Comparison of ENCODE assay signal across 16 cellular contexts in the genomic region with DNA sequence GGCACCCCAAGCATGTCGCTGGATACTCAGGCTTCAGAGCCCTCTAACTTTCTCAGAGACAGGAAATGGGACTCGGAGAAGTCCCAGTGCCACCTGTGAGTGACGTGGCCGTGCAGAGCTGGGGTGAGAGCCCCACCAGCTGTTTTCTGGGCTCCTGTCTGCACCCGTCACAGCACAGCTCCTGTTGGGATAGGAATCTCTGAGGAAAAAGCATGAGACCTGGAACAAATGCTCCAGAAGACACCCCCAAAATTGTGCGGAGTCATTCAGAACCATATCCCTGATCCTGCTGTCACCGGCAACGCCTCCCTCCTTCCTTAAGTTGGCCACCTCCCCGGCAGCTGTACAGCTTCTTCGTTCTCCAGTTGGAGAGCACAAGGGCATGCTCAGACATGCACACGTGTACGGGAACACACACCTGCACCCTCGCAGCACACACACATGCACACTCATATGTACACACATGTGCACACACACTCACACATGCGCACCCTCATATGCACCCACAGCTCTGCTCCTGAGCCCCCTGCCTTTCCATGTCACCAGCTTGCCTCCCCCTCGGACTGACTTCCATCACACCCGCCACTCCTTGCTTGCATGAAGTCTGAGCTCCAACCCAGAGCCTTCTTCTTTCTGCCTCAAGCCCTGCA.
DNase-seq lines count a peak whose midpoint lies in the region; ATAC-seq and TF ChIP-seq lines count a peak whose summit lies in the region.
"Had no signal": no experiment of that assay in that cellular context is flagged by ENCODE, and none has a peak within 500 bp of the region (broad histone marks: within the 10 kb centered on the region; RNA-seq: fewer than 3 reads in every experiment).

No MANE protein-coding gene starts in this region.

- no peaks in the 10 kb centered on the region for H3K4me1 Mint-ChIP-seq in osteocyte (ENCODE audit: unreplicated experiment)
- H3K4me1 Mint-ChIP-seq: B cell had no signal

- no peak overlapping the region for H3K4me3 Mint-ChIP-seq in osteocyte (ENCODE audit: unreplicated experiment)
- H3K4me3 Mint-ChIP-seq: B cell; CD4-positive, alpha-beta T cell had no signal

- no peaks in the 10 kb centered on the region for H3K27me3 ChIP-seq in right atrium auricular region

- DNase-seq in right atrium auricular region (ENCODE audit: low spot score) = peak; percentile 2
- DNase-seq in left ventricle myocardium superior = no peak
- peak; percentile 61 for DNase-seq in NCI-H2171 treated with DMSO at 0.1 percent for 48 hours (lab: John Stamatoyannopoulos, UW)
- DNase-seq in left lobe of liver (ENCODE audit: low spot score) = peak; percentile 39
- DNase-seq in osteocyte (ENCODE audit: extremely low spot score, unreplicated experiment) = peak; percentile 74
- DNase-seq in SK-N-DZ (ENCODE audit: low spot score) = no peak
- DNase-seq: C1 segment of cervical spinal cord; Calu3; CD4-positive, alpha-beta T cell; DMS 273 treated with DMSO at 0.1 percent for 48 hours; DMS79; IMR-90 had no signal

- no peak overlapping the region for H3K4me3 ChIP-seq in right atrium auricular region
- H3K4me3 ChIP-seq: GM12878 had no signal

- H3K36me3 Mint-ChIP-seq in osteocyte (ENCODE audit: unreplicated experiment) = no peaks in the 10 kb centered on the region

- peaks cover 8% of the 10 kb centered on the region for H3K27me3 Mint-ChIP-seq in osteocyte (ENCODE audit: unreplicated experiment)
- H3K27me3 Mint-ChIP-seq: CD4-positive, alpha-beta T cell had no signal

- H3K36me3 ChIP-seq in right atrium auricular region = no peaks in the 10 kb centered on the region

- no peaks in the 10 kb centered on the region for H3K4me1 ChIP-seq in right atrium auricular region

- H3K9me3 Mint-ChIP-seq in osteocyte (ENCODE audit: unreplicated experiment) = no peaks in the 10 kb centered on the region
- H3K9me3 Mint-ChIP-seq: CD4-positive, alpha-beta T cell had no signal

- H3K9me3 ChIP-seq in right atrium auricular region = no peaks in the 10 kb centered on the region

- intact Hi-C loops in left ventricle myocardium superior (cut with micrococcal nuclease) = no loop called here

- no peak overlapping the region for H3K27ac ChIP-seq in right atrium auricular region

- no peak overlapping the region for H3K27ac Mint-ChIP-seq in osteocyte (ENCODE audit: unreplicated experiment)
- H3K27ac Mint-ChIP-seq: B cell; CD4-positive, alpha-beta T cell had no signal

- TF ChIP-seq CTCF in right atrium auricular region (IDR thresholded peaks at IDR 0.05) (no peak), osteocyte (IDR thresholded peaks at IDR 0.05) (no peak)

- ATAC-seq in left ventricle myocardium superior (no peak), left lobe of liver (no peak), GM19467 (IDR thresholded peaks at IDR 0.05; ENCODE audit: unreplicated experiment) (no peak), GM21381 (IDR thresholded peaks at IDR 0.05; ENCODE audit: unreplicated experiment) (no peak)
- ATAC-seq: GM12878 had no signal

Comparison
In these comparisons a context has a peak if more than half of its experiments do, and no peak if none do; other contexts are left out.
1. DNase-seq: peak in right atrium auricular region (single experiment), NCI-H2171 treated with DMSO at 0.1 percent for 48 hours (single experiment), left lobe of liver (single experiment) and osteocyte (single experiment); none in left ventricle myocardium superior (single experiment) and SK-N-DZ (single experiment).